ENCODE assay signal across 1 cellular context in the genomic region with DNA sequence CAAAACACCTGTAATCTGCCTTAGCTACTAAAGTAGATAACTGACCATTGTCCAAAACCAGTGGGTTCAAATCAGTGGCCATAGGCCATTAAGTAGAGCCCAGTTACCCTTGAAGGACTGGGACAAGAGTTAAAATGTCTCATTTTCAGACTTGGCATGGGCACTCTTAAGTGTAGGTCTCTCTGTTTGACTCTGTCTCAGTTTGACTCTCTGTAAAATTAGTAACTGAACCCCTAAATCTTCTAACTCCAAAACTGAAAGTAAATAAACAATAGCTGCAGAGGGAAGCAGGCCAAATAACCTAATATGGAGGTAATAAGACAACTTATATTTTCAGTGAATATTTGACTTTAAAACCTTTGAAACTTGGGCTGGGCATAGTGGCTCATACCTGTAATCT.
TF ChIP-seq lines count a peak whose summit lies in the region.

No MANE protein-coding gene starts in this region.

TF ChIP-seq in GM12878, 131 proteins besides CTCF, POLR2A, EP300 and RAD21 (continued from another document):
- TF ChIP-seq RAD51 (IDR thresholded peaks at IDR 0.05) (no peak), CHD1 (IDR thresholded peaks at IDR 0.05; ENCODE audit: low read depth, low read length) (no peak), STAT3 (IDR thresholded peaks at IDR 0.05; ENCODE audit: low read depth, low read length) (no peak), NFIC (IDR thresholded peaks at IDR 0.05; ENCODE audit: low read depth, low read length) (peak; percentile 52; the same call in 1 of the 2 replicates), NR2F1 (conservative IDR thresholded peaks at IDR 0.05) (no peak), ZNF622 (IDR thresholded peaks at IDR 0.05) (no peak), TCF3 (IDR thresholded peaks at IDR 0.05; ENCODE audit: borderline replicate concordance, insufficient read depth, low read depth, low read length) (no peak), BMI1 (IDR thresholded peaks at IDR 0.05; ENCODE audit: borderline replicate concordance) (no peak), YBX1 (IDR thresholded peaks at IDR 0.05) (no peak), SMARCA5 (IDR thresholded peaks at IDR 0.05) (no peak), ZNF274 (IDR thresholded peaks at IDR 0.05; ENCODE audit: insufficient read depth, insufficient read length) (no peak), ZZZ3 (IDR thresholded peaks at IDR 0.05; ENCODE audit: control insufficient read depth, insufficient read length, low read depth) (no peak), IRF4 (IDR thresholded peaks at IDR 0.05; ENCODE audit: low read depth, low read length) (peak; percentile 14; the same call in 1 of the 2 replicates), IKZF1 (conservative IDR thresholded peaks at IDR 0.05) (no peak), ZSCAN29 (IDR thresholded peaks at IDR 0.05) (no peak)
